7 cellular contexts compared by ENCODE assay signal in the genomic region with DNA sequence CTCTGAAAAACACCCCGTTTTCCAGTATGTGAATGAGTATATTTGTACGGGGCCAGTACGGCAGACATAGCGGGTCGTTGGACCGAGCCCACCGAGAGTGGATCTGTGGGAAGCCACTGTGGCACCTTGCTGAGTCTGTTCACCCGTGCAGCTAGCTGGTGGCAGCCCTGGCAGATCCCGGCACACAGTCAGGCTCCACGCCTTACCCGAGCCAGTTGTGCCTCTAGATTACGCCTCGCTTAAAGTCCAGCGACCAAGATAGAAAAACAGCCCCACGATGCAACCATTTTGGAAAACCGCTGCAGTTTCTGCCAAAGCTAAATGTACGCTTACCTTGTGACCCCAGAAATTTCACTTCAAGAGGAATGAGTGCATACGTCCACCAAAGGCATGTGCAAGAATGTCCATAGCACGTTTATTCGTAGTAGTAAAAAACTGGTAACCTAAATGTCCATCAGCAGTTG. TPM values are rescaled to one million over a fixed set of nuclear protein-coding genes. Genes with fewer than 3 reads are reported as not detected.
DNase-seq lines count a peak whose midpoint lies in the region; ATAC-seq and TF ChIP-seq lines count a peak whose summit lies in the region.

No MANE protein-coding gene starts in this region.

- no peaks in the 10 kb centered on the region for H3K36me3 ChIP-seq in ascending aorta
- no peaks in the 10 kb centered on the region for H3K36me3 ChIP-seq in stomach

- H3K9me3 Mint-ChIP-seq in immature natural killer cell = no peaks in the 10 kb centered on the region

- no peaks in the 10 kb centered on the region for H3K27me3 ChIP-seq in ascending aorta
- H3K27me3 ChIP-seq in stomach = no peaks in the 10 kb centered on the region

- peak; percentile 39 for ATAC-seq in GM18867 (IDR thresholded peaks at IDR 0.05; ENCODE audit: unreplicated experiment)
- ATAC-seq in HG03439 (IDR thresholded peaks at IDR 0.05; ENCODE audit: unreplicated experiment) = peak; percentile 46
- no peak for ATAC-seq in HG02610 (IDR thresholded peaks at IDR 0.05; ENCODE audit: unreplicated experiment)
- ATAC-seq in HG03135 (IDR thresholded peaks at IDR 0.05; ENCODE audit: unreplicated experiment) = no peak

- no peak for TF ChIP-seq EP300 in stomach (IDR thresholded peaks at IDR 0.05)

- H3K36me3 Mint-ChIP-seq in immature natural killer cell = no peaks in the 10 kb centered on the region

- peaks cover 3 to 17% (median 11%) of the 10 kb centered on the region in 3 donors for H3K27me3 Mint-ChIP-seq in immature natural killer cell (ENCODE audit: low read depth in 3 of 3)

- peak in 1 of 2 donors; percentile 65 for DNase-seq in ascending aorta (ENCODE audit: low spot score in 2 of 2)
- DNase-seq in immature natural killer cell = no peak
- DNase-seq in stomach = no peak

- H3K4me1 Mint-ChIP-seq in immature natural killer cell = peaks cover 48 to 50% of the 10 kb centered on the region in 2 donors

- H3K4me3 ChIP-seq in ascending aorta = peak overlapping the region; percentile 67 to 70
- H3K4me3 ChIP-seq in stomach = peak overlapping the region; percentile 61 to 90 (median 79)

- TF ChIP-seq CTCF in ascending aorta (IDR thresholded peaks at IDR 0.05) (no peak), stomach (IDR thresholded peaks at IDR 0.05) (no peak)

- intact Hi-C loops in ascending aorta (cut with DNase I) (loop anchor here (2.0 to 5.0 kb wide), 3 partner anchors 47 to 304 kb away; a partner anchor contains a TSS), stomach (cut with DNase I; ENCODE audit: low total_unique reads) (no loop called here)

- TF ChIP-seq POLR2A in stomach (IDR thresholded peaks at IDR 0.05) = no peak

- H3K27ac ChIP-seq in ascending aorta (peak overlapping the region; percentile 79 to 87), stomach (peak overlapping the region; percentile 87 to 97 (median 97))

- peak overlapping the region; percentile 92 to 99 (median 96) for H3K4me3 Mint-ChIP-seq in immature natural killer cell

- peaks cover 0 to 23% of the 10 kb centered on the region in 2 donors for H3K4me1 ChIP-seq in ascending aorta
- peaks cover 22 to 44% (median 39%) of the 10 kb centered on the region in 4 donors for H3K4me1 ChIP-seq in stomach

- 5 to 14% (median 8%) methylated on average over 17 to 20 of the region's 20 CpGs for WGBS in stomach, 5 donors

- no peaks in the 10 kb centered on the region for H3K9me3 ChIP-seq in ascending aorta
- H3K9me3 ChIP-seq in stomach = no peaks in the 10 kb centered on the region

- peak overlapping the region; percentile 95 to 99 (median 98) for H3K27ac Mint-ChIP-seq in immature natural killer cell

RNA-seq across cellular contexts. Expression of a gene that starts 0.5 kb away (rescaled TPM):
- total RNA-seq in ascending aorta (13.9 TPM), stomach (10 to 100 TPM; 11.7 to 99.9 (median 35.3) TPM)
- polyA plus RNA-seq in immature natural killer cell (10 to 100 TPM; 18.6 to 49.8 (median 22.6) TPM), stomach (10 to 100 TPM in 1 of 3 donors, 1 to 10 TPM in 2; 7.9 to 12.0 (median 8.6) TPM)

RNA-seq across cellular contexts. Expression of a gene that starts 46.5 kb away (rescaled TPM):
- total RNA-seq in ascending aorta = 2.1 TPM
- 10 to 100 TPM; 35.8 to 41.3 (median 35.9) TPM for polyA plus RNA-seq in immature natural killer cell
- 10 to 100 TPM in 2 of 5 donors, 1 to 10 TPM in 3; 3.5 to 20.1 (median 8.7) TPM for total RNA-seq in stomach
- 10 to 100 TPM in 1 of 3 donors, 1 to 10 TPM in 2; 6.3 to 10.5 (median 7.9) TPM for polyA plus RNA-seq in stomach

Comparison
In these comparisons a context has a peak if more than half of its experiments do, and no peak if none do; other contexts are left out.
1. ATAC-seq: peak in GM18867 (single experiment) and HG03439 (single experiment); none in HG02610 (single experiment) and HG03135 (single experiment).